ENCODE assay signal across 1 cellular context in genomic region chr5:127963233-127963632, GRCh38.
TF ChIP-seq lines count a peak whose summit lies in the region.

No MANE protein-coding gene starts in this region.

TF ChIP-seq in K562, 482 proteins besides CTCF, POLR2A, EP300 and RAD21 (continued from another document and continues in another):
- TF ChIP-seq, protein P1, sequence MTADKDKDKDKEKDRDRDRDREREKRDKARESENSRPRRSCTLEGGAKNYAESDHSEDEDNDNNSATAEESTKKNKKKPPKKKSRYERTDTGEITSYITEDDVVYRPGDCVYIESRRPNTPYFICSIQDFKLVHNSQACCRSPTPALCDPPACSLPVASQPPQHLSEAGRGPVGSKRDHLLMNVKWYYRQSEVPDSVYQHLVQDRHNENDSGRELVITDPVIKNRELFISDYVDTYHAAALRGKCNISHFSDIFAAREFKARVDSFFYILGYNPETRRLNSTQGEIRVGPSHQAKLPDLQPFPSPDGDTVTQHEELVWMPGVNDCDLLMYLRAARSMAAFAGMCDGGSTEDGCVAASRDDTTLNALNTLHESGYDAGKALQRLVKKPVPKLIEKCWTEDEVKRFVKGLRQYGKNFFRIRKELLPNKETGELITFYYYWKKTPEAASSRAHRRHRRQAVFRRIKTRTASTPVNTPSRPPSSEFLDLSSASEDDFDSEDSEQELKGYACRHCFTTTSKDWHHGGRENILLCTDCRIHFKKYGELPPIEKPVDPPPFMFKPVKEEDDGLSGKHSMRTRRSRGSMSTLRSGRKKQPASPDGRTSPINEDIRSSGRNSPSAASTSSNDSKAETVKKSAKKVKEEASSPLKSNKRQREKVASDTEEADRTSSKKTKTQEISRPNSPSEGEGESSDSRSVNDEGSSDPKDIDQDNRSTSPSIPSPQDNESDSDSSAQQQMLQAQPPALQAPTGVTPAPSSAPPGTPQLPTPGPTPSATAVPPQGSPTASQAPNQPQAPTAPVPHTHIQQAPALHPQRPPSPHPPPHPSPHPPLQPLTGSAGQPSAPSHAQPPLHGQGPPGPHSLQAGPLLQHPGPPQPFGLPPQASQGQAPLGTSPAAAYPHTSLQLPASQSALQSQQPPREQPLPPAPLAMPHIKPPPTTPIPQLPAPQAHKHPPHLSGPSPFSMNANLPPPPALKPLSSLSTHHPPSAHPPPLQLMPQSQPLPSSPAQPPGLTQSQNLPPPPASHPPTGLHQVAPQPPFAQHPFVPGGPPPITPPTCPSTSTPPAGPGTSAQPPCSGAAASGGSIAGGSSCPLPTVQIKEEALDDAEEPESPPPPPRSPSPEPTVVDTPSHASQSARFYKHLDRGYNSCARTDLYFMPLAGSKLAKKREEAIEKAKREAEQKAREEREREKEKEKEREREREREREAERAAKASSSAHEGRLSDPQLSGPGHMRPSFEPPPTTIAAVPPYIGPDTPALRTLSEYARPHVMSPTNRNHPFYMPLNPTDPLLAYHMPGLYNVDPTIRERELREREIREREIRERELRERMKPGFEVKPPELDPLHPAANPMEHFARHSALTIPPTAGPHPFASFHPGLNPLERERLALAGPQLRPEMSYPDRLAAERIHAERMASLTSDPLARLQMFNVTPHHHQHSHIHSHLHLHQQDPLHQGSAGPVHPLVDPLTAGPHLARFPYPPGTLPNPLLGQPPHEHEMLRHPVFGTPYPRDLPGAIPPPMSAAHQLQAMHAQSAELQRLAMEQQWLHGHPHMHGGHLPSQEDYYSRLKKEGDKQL (CRISPR knock-in tag; IDR thresholded peaks at IDR 0.05; ENCODE audit: borderline replicate concordance) = no peak
- no peak for TF ChIP-seq ZNF639 (CRISPR knock-in tag; conservative IDR thresholded peaks at IDR 0.05 in 1 of 2, IDR thresholded peaks at IDR 0.05 in 1 of 2)
- no peak for TF ChIP-seq ARID3B (CRISPR knock-in tag; IDR thresholded peaks at IDR 0.05; ENCODE audit: borderline replicate concordance)
- TF ChIP-seq, protein P2, sequence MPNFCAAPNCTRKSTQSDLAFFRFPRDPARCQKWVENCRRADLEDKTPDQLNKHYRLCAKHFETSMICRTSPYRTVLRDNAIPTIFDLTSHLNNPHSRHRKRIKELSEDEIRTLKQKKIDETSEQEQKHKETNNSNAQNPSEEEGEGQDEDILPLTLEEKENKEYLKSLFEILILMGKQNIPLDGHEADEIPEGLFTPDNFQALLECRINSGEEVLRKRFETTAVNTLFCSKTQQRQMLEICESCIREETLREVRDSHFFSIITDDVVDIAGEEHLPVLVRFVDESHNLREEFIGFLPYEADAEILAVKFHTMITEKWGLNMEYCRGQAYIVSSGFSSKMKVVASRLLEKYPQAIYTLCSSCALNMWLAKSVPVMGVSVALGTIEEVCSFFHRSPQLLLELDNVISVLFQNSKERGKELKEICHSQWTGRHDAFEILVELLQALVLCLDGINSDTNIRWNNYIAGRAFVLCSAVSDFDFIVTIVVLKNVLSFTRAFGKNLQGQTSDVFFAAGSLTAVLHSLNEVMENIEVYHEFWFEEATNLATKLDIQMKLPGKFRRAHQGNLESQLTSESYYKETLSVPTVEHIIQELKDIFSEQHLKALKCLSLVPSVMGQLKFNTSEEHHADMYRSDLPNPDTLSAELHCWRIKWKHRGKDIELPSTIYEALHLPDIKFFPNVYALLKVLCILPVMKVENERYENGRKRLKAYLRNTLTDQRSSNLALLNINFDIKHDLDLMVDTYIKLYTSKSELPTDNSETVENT (CRISPR knock-in tag; IDR thresholded peaks at IDR 0.05) = no peak
- no peak for TF ChIP-seq ZNF717 (CRISPR knock-in tag; IDR thresholded peaks at IDR 0.05)
- no peak for TF ChIP-seq EHMT2 (IDR thresholded peaks at IDR 0.05)
- no peak for TF ChIP-seq HNRNPH1 (optimal IDR thresholded peaks at IDR 0.05; ENCODE audit: low read depth, low read length)
- no peak for TF ChIP-seq OTX1 (CRISPR knock-in tag; IDR thresholded peaks at IDR 0.05)
- no peak for TF ChIP-seq ZNF232 (CRISPR knock-in tag; IDR thresholded peaks at IDR 0.05)
- no peak for TF ChIP-seq RBM15 (IDR thresholded peaks at IDR 0.05; ENCODE audit: insufficient read depth, low read length)
- no peak for TF ChIP-seq THRAP3 (IDR thresholded peaks at IDR 0.05; ENCODE audit: borderline replicate concordance)
- TF ChIP-seq, protein P3, sequence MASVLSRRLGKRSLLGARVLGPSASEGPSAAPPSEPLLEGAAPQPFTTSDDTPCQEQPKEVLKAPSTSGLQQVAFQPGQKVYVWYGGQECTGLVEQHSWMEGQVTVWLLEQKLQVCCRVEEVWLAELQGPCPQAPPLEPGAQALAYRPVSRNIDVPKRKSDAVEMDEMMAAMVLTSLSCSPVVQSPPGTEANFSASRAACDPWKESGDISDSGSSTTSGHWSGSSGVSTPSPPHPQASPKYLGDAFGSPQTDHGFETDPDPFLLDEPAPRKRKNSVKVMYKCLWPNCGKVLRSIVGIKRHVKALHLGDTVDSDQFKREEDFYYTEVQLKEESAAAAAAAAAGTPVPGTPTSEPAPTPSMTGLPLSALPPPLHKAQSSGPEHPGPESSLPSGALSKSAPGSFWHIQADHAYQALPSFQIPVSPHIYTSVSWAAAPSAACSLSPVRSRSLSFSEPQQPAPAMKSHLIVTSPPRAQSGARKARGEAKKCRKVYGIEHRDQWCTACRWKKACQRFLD (CRISPR knock-in tag; IDR thresholded peaks at IDR 0.05) = no peak
- no peak for TF ChIP-seq CBX2 (IDR thresholded peaks at IDR 0.05; ENCODE audit: insufficient read depth, low read length, poor library complexity, severe bottlenecking)
- TF ChIP-seq SIX5 (IDR thresholded peaks at IDR 0.05; ENCODE audit: borderline replicate concordance in 1 of 2, insufficient read depth in 1 of 2, low read depth in 1 of 2, low read length in 2 of 2) = no peak
- TF ChIP-seq NCOR1 (IDR thresholded peaks at IDR 0.05) = peak; percentile 65; the same call in 1 of the 2 replicates
- no peak for TF ChIP-seq FOXO4 (CRISPR knock-in tag; IDR thresholded peaks at IDR 0.05)
- no peak for TF ChIP-seq TRIM25 (IDR thresholded peaks at IDR 0.05; ENCODE audit: borderline replicate concordance)
- TF ChIP-seq ETS2 (tag; IDR thresholded peaks at IDR 0.05; ENCODE audit: borderline replicate concordance, poor library complexity, severe bottlenecking) = no peak
- no peak for TF ChIP-seq NBN (IDR thresholded peaks at IDR 0.05; ENCODE audit: low read depth)
- TF ChIP-seq HMG20B (CRISPR knock-in tag; IDR thresholded peaks at IDR 0.05) = no peak
- TF ChIP-seq SMAD1 (IDR thresholded peaks at IDR 0.05; ENCODE audit: low read depth, low read length, partially characterized antibody) = no peak
- peak; percentile 66; the same call in 1 of the 2 replicates for TF ChIP-seq TEAD4 (IDR thresholded peaks at IDR 0.05; ENCODE audit: low read length)
- TF ChIP-seq TEAD4 (CRISPR knock-in tag; IDR thresholded peaks at IDR 0.05; ENCODE audit: borderline replicate concordance) = no peak
- no peak for TF ChIP-seq ZNF124 (CRISPR knock-in tag; IDR thresholded peaks at IDR 0.05)
- TF ChIP-seq, protein P4, sequence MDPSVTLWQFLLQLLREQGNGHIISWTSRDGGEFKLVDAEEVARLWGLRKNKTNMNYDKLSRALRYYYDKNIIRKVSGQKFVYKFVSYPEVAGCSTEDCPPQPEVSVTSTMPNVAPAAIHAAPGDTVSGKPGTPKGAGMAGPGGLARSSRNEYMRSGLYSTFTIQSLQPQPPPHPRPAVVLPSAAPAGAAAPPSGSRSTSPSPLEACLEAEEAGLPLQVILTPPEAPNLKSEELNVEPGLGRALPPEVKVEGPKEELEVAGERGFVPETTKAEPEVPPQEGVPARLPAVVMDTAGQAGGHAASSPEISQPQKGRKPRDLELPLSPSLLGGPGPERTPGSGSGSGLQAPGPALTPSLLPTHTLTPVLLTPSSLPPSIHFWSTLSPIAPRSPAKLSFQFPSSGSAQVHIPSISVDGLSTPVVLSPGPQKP (CRISPR knock-in tag; IDR thresholded peaks at IDR 0.05) = no peak
- TF ChIP-seq ZNF609 (CRISPR knock-in tag; IDR thresholded peaks at IDR 0.05; ENCODE audit: borderline replicate concordance) = no peak
- TF ChIP-seq E2F3 (CRISPR knock-in tag; IDR thresholded peaks at IDR 0.05) = no peak
- no peak for TF ChIP-seq RBBP5 (IDR thresholded peaks at IDR 0.05; ENCODE audit: borderline replicate concordance, insufficient read depth, low read length, poor library complexity, severe bottlenecking)
- TF ChIP-seq TRIM24 (IDR thresholded peaks at IDR 0.05) = peak in 1 of 2 experiments; percentile 51; a peak in 3 of 4 replicates
- no peak for TF ChIP-seq BCL6 (CRISPR knock-in tag; IDR thresholded peaks at IDR 0.05)
- peak; percentile 50; the same call in 1 of the 2 replicates for TF ChIP-seq CEBPB (tag; IDR thresholded peaks at IDR 0.05)
- no peak for TF ChIP-seq ZNF143 (CRISPR knock-in tag; IDR thresholded peaks at IDR 0.05)
